8 cellular contexts compared by ENCODE assay signal in genomic region chr14:75578099-75578785, GRCh38. TPM values are rescaled to one million over a fixed set of nuclear protein-coding genes. Genes with fewer than 3 reads are reported as not detected.
DNase-seq lines count a peak whose midpoint lies in the region; ATAC-seq and TF ChIP-seq lines count a peak whose summit lies in the region.

FLVCR2 (plus strand) TSS chr14:75578620; CDS start chr14:75578973, 353 bp downstream.

- no peaks in the 10 kb centered on the region for H3K9me3 ChIP-seq in GM23248 (ENCODE audit: low read depth)

- peak within 1 kb of the TSS; percentile 87 for H2AFZ ChIP-seq in GM23248

- 1 to 2% methylated on average over 31 to 49 of the region's 49 CpGs for WGBS in GM23248 (ENCODE audit: low coverage in 1 of 2, low lambda C conversion rate in 2 of 2, missing lambda C conversion rate in 2 of 2), 2 experiments

- no peak for TF ChIP-seq CTCF in NB4 (IDR thresholded peaks at IDR 0.05; ENCODE audit: low read depth, low read length)

- H3K4me1 ChIP-seq in GM23248 (ENCODE audit: insufficient read depth): no peaks in the 10 kb centered on the region

- H3K9me2 ChIP-seq in GM23248 (ENCODE audit: insufficient read depth): no peaks in the 10 kb centered on the region

- no peaks in the 10 kb centered on the region for H3K79me2 ChIP-seq in GM23248 (ENCODE audit: insufficient read depth)

- H3K4me3 ChIP-seq in GM23248: peak within 1 kb of the TSS; percentile 78
- H3K4me3 ChIP-seq in NB4 (ENCODE audit: low read depth, low read length): peak within 1 kb of the TSS; percentile 64

- H3K36me3 ChIP-seq in GM23248 (ENCODE audit: low read depth): no peaks in the 10 kb centered on the region

- DNase-seq in DMS114 treated with DMSO at 0.1 percent for 48 hours (lab: John Stamatoyannopoulos, UW; ENCODE audit: unreplicated experiment): peak; percentile 14
- peak; percentile 78 for DNase-seq in GM23248
- peak; percentile 86 for DNase-seq in NB4 (ENCODE audit: low read depth)
- peak; percentile 61 for DNase-seq in activated CD4-positive, alpha-beta T cell treated with anti-CD3 and anti-CD28 coated beads for 48 hours
- DNase-seq in dermis blood vessel endothelial cell: peak; percentile 75
- DNase-seq in left lobe of liver (ENCODE audit: low spot score): peak; percentile 93
- DNase-seq in stimulated activated CD4-positive, alpha-beta T cell treated with anti-CD3 and anti-CD28 coated beads, Interleukin-2, amount 100 ng/mL, for 4 hours (ENCODE audit: low read depth): peak; percentile 52

- ATAC-seq in left lobe of liver (peak; percentile 74), HG03025 (IDR thresholded peaks at IDR 0.05; ENCODE audit: low FRiP score, unreplicated experiment) (no peak)

- H4K20me1 ChIP-seq in GM23248 (ENCODE audit: insufficient read depth): no peaks in the 10 kb centered on the region

- no peak for TF ChIP-seq POLR2A in NB4 (IDR thresholded peaks at IDR 0.05; ENCODE audit: extremely low read depth, insufficient read length)

- in situ Hi-C loops in GM23248 (cut with MboI): no loop called here

- H3K4me2 ChIP-seq in GM23248 (ENCODE audit: unreplicated experiment): peak within 1 kb of the TSS; percentile 94

- no peak within 1 kb of the TSS for H3K27ac ChIP-seq in GM23248

- H3K9ac ChIP-seq in GM23248: peak within 1 kb of the TSS; percentile 41; the same call in 1 of the 2 replicates

- H3K27me3 ChIP-seq in GM23248 (replicated peaks; ENCODE audit: insufficient read depth): peaks cover 24% of the 10 kb centered on the region

- peaks cover 7% of the 10 kb centered on the region; the same call in 1 of the 2 replicates for H3F3A ChIP-seq in GM23248 (ENCODE audit: insufficient read depth)

RNA-seq across cellular contexts. Expression of gene FLVCR2, which starts in this region (rescaled TPM):
- total RNA-seq in GM23248 (2014; rRNA removed; shearing (Covaris generic)): not detected in 2 replicates
- 0.33 TPM in 1 of 2 replicates, not detected in the other for polyA plus RNA-seq in GM23248 (2016; fragmentation: Nextera tagmentation; extraction: Ambion mirVana)
- total RNA-seq in dermis blood vessel endothelial cell (10.6 and 15.8 TPM in 2 replicates), left lobe of liver (20.9 TPM)

Comparison
In these comparisons a context has a peak if more than half of its experiments do, and no peak if none do; other contexts are left out.
1. RNA of gene FLVCR2 (total RNA-seq): 20.9 TPM in left lobe of liver (single experiment) and 10.6 to 15.8 TPM in dermis blood vessel endothelial cell; not detected in GM23248; every median in the first group is over 10 times any median in the second.
2. Peak in DNase-seq, H3K4me3 ChIP-seq, H3K9ac ChIP-seq and H3K4me2 ChIP-seq in GM23248; RNA of the gene not detected or under 1 TPM.
3. DNase-seq: peak in every context shown above with its lines; median percentile 93 in left lobe of liver; 86 in NB4; 78 in GM23248; 75 in dermis blood vessel endothelial cell; 61 in activated CD4-positive, alpha-beta T cell treated with anti-CD3 and anti-CD28 coated beads for 48 hours; 52 in stimulated activated CD4-positive, alpha-beta T cell treated with anti-CD3 and anti-CD28 coated beads, Interleukin-2, amount 100 ng/mL, for 4 hours; 14 in DMS114 treated with DMSO at 0.1 percent for 48 hours.